ENCODE assay signal across 15 cellular contexts in the genomic region with DNA sequence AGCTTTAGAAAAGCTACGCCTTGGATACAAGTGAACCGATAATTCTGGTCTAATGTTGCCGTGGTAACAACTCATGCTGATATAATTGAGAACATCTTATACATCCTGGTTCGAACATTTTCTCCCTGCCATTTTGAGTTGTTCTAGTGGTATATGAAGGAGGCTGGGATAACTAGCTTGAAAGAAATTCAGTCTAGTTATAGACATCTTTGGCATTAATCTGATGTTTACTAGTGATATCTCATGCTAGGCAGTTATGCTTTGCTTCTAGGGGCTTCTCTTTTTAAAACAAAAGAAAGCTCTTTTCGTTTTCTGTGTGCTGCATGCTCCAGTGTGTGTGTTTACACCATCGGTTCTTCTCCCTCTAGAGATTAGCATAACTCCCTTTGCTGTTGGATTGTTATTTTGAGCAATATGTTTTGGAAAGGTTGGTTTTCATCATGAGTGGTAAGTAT. TPM values are rescaled to one million over a fixed set of nuclear protein-coding genes. Genes with fewer than 3 reads are reported as not detected.
DNase-seq lines count a peak whose midpoint lies in the region; ATAC-seq, FAIRE-seq and TF ChIP-seq lines count a peak whose summit lies in the region.
"Had no signal": no experiment of that assay in that cellular context is flagged by ENCODE, and none has a peak within 500 bp of the region (broad histone marks: within the 10 kb centered on the region; RNA-seq: fewer than 3 reads in every experiment).

No MANE protein-coding gene starts in this region.

- peaks cover 11% of the 10 kb centered on the region for H3K4me1 ChIP-seq in ACC112 (ENCODE audit: control insufficient read depth, insufficient read depth, low read length, unreplicated experiment)
- H3K4me1 ChIP-seq in SK-N-SH (ENCODE audit: control insufficient read depth in 1 of 2, insufficient read depth in 2 of 2, low read depth in 1 of 2, low read length in 1 of 2) = peaks cover 0 to 20% of the 10 kb centered on the region in 2 experiments; a peak in 3 of 4 replicates
- H3K4me1 ChIP-seq in esophagus squamous epithelium = peaks cover 0 to 3% (median 0%) of the 10 kb centered on the region in 3 donors
- H3K4me1 ChIP-seq: upper lobe of right lung had no signal

- TF ChIP-seq CTCF in SK-N-SH (IDR thresholded peaks at IDR 0.05) (no peak), esophagus squamous epithelium (IDR thresholded peaks at IDR 0.05) (no peak)

- TF ChIP-seq RAD21 in SK-N-SH (IDR thresholded peaks at IDR 0.05; ENCODE audit: low read length) = no peak

- WGBS in SK-N-SH (ENCODE audit: low lambda C conversion rate) = 17% methylated on average over 6 of the region's 6 CpGs
- WGBS in esophagus squamous epithelium, 2 donors = 71% methylated on average over 6 of the region's 6 CpGs

- H2AFZ ChIP-seq in ACC112 (ENCODE audit: low read length, unreplicated experiment) (peak overlapping the region; percentile 55), SK-N-SH (ENCODE audit: low read depth) (peak overlapping the region; percentile 92)

- no peaks in the 10 kb centered on the region for H3K36me3 ChIP-seq in ACC112 (ENCODE audit: insufficient read depth, low read length)
- no peaks in the 10 kb centered on the region for H3K36me3 ChIP-seq in SK-N-SH (replicated peaks in 1 of 2; ENCODE audit: control insufficient read depth in 1 of 2, insufficient read depth in 2 of 2, low read length in 1 of 2)
- no peaks in the 10 kb centered on the region for H3K36me3 ChIP-seq in esophagus squamous epithelium
- H3K36me3 ChIP-seq: gastrocnemius medialis, upper lobe of right lung had no signal

- H3K27ac ChIP-seq in ACC112 (ENCODE audit: low read depth, low read length) (no peak overlapping the region), SK-N-SH (ENCODE audit: low read depth in 2 of 2, low read length in 1 of 2) (peak overlapping the region; percentile 58 to 85), esophagus squamous epithelium (no peak overlapping the region)
- H3K27ac ChIP-seq: gastrocnemius medialis, KMS-11, upper lobe of right lung had no signal

- H3F3A ChIP-seq in SK-N-SH (replicated peaks; ENCODE audit: insufficient read depth) = peaks cover 15% of the 10 kb centered on the region

- POLR2A ChIA-PET in SK-N-SH (lab: Yijun Ruan, JAX) = interaction anchor here (0.8 kb wide), 1 partner anchor 341 kb away, joined by 4 read pairs; a partner anchor contains a TSS

- no peaks in the 10 kb centered on the region for H4K20me1 ChIP-seq in SK-N-SH (ENCODE audit: insufficient read depth)

- H3K27me3 ChIP-seq in ACC112 (ENCODE audit: insufficient read depth, low read length) (no peaks in the 10 kb centered on the region), SK-N-SH (ENCODE audit: insufficient read depth) (no peaks in the 10 kb centered on the region), esophagus squamous epithelium (no peaks in the 10 kb centered on the region)
- H3K27me3 ChIP-seq: gastrocnemius medialis, upper lobe of right lung had no signal

- H3K9me3 ChIP-seq in SK-N-SH (no peaks in the 10 kb centered on the region), esophagus squamous epithelium (no peaks in the 10 kb centered on the region)
- H3K9me3 ChIP-seq: gastrocnemius medialis, upper lobe of right lung had no signal

- H3K9ac ChIP-seq in SK-N-SH = peak overlapping the region; percentile 69
- H3K9ac ChIP-seq: KMS-11 had no signal

- ATAC-seq in GM19452 (IDR thresholded peaks at IDR 0.05; ENCODE audit: unreplicated experiment) (no peak), GM18873 (IDR thresholded peaks at IDR 0.05; ENCODE audit: low FRiP score, unreplicated experiment) (no peak)
- ATAC-seq: gastrocnemius medialis, upper lobe of right lung had no signal

- H3K4me3 ChIP-seq in ACC112 (ENCODE audit: low read depth, low read length) (peak overlapping the region; percentile 52), SK-N-SH (ENCODE audit: low read depth in 2 of 2, low read length in 1 of 2) (peak overlapping the region; percentile 47 to 60), esophagus squamous epithelium (peak overlapping the region in 2 of 4 donors; percentile 4 to 27)
- H3K4me3 ChIP-seq: upper lobe of right lung had no signal

- FAIRE-seq in GM12891 (lab: Jason Lieb, UNC) = peak; percentile 20

- CTCF ChIA-PET in SK-N-SH (lab: Yijun Ruan, JAX) = interaction anchor here (1.3 to 1.7 kb wide), 2 partner anchors 16 to 456 kb away, joined by 4 to 5 read pairs; no protein-coding TSS in a partner anchor

- TF ChIP-seq POLR2A in GM12891 (IDR thresholded peaks at IDR 0.05; ENCODE audit: low read depth, low read length) = no peak
- no peak for TF ChIP-seq POLR2A in esophagus squamous epithelium (IDR thresholded peaks at IDR 0.05)

- TF ChIP-seq EP300 in SK-N-SH (IDR thresholded peaks at IDR 0.05; ENCODE audit: borderline replicate concordance in 1 of 2, low read depth in 1 of 2, low read length in 1 of 2) = no peak

- H3K79me2 ChIP-seq in ACC112 (ENCODE audit: control insufficient read depth, insufficient read depth, low read length, unreplicated experiment) (peaks cover 6% of the 10 kb centered on the region), SK-N-SH (ENCODE audit: insufficient read depth) (peaks cover 23% of the 10 kb centered on the region)

- DNase-seq in GM12891 (ENCODE audit: insufficient read length, low spot score) = no peak
- DNase-seq in SK-N-SH = peak; percentile 8
- peak; percentile 30 for DNase-seq in fibroblast of gingiva (ENCODE audit: low read depth)
- no peak for DNase-seq in stimulated activated CD4-positive, alpha-beta T cell treated with anti-CD3 and anti-CD28 coated beads, Interleukin-12 subunit alpha, Interleukin-12 subunit beta, amount 100 ng/mL, for 4 hours
- no peak for DNase-seq in esophagus squamous epithelium (lab: John Stamatoyannopoulos, UW)
- DNase-seq: activated gamma-delta T cell treated with Interleukin-2 at 50 U/mL for 16 hours; DMS79 treated with DMSO at 0.1 percent for 48 hours; gastrocnemius medialis; mesendoderm; stimulated activated CD4-positive, alpha-beta T cell treated with anti-CD3 and anti-CD28 coated beads, Interleukin-1b, Interleukin-23, amount 100 ng/mL, for 48 hours; upper lobe of right lung had no signal

- H3K4me2 ChIP-seq in SK-N-SH = peak overlapping the region; percentile 69
- H3K4me2 ChIP-seq: KMS-11 had no signal

- intact Hi-C loops in esophagus squamous epithelium (cut with DNase I) = no loop called here

- no peaks in the 10 kb centered on the region for H3K9me2 ChIP-seq in SK-N-SH

TF ChIP-seq in GM12891, 5 proteins besides CTCF, POLR2A, EP300 and RAD21:
- TF ChIP-seq POLR2AphosphoS5 (IDR thresholded peaks at IDR 0.05; ENCODE audit: low read depth, low read length) (no peak), TAF1 (IDR thresholded peaks at IDR 0.05; ENCODE audit: low read depth, low read length) (no peak), PAX5 (IDR thresholded peaks at IDR 0.05; ENCODE audit: insufficient read depth, low read length, severe bottlenecking) (no peak), POU2F2 (IDR thresholded peaks at IDR 0.05; ENCODE audit: low read depth, low read length) (no peak), SPI1 (IDR thresholded peaks at IDR 0.05; ENCODE audit: low read depth, low read length) (no peak)
TF ChIP-seq in GM12891: peak in this region for 0.

TF ChIP-seq in SK-N-SH, 30 proteins besides CTCF, POLR2A, EP300 and RAD21:
- TF ChIP-seq TCF12 (IDR thresholded peaks at IDR 0.05) = peak; percentile 25; the same call in 1 of the 2 replicates
- no peak for TF ChIP-seq FOSL2 (IDR thresholded peaks at IDR 0.05; ENCODE audit: borderline replicate concordance, low read depth)
- no peak for TF ChIP-seq EZH2phosphoT487 (IDR thresholded peaks at IDR 0.05; ENCODE audit: borderline replicate concordance, low read depth)
TF ChIP-seq in SK-N-SH: peak in this region for 1.

RNA-seq across cellular contexts. Expression of a gene that starts 20.5 kb away (rescaled TPM):
- polyA plus RNA-seq in GM12891 (2012; ENCODE audit: low read depth, missing spikeins) = 3.8 TPM
- 7.5 and 9.9 TPM in 2 replicates for polyA plus RNA-seq in SK-N-SH (2012; rRNA removed)
- polyA plus RNA-seq in SK-N-SH (2012; cell fraction: cytosol; rRNA removed) = 15.7 and 18.0 TPM in 2 replicates
- 3.7 and 11.3 TPM in 2 replicates for polyA plus RNA-seq in SK-N-SH (2012; cell fraction: nucleus; rRNA removed)
- total RNA-seq in esophagus squamous epithelium = 10 to 100 TPM in 2 of 4 donors, 1 to 10 TPM in 2; 3.7 to 18.3 (median 11.3) TPM

Comparison
In these comparisons a context has a peak if more than half of its experiments do, and no peak if none do; other contexts are left out.
1. H3K27ac ChIP-seq: peak in SK-N-SH (2 of 2); none in ACC112 (single experiment) and esophagus squamous epithelium (0 of 4).
2. DNase-seq: peak in SK-N-SH (single experiment) and fibroblast of gingiva (single experiment); none in GM12891 (single experiment), stimulated activated CD4-positive, alpha-beta T cell treated with anti-CD3 and anti-CD28 coated beads, Interleukin-12 subunit alpha, Interleukin-12 subunit beta, amount 100 ng/mL, for 4 hours (single experiment) and esophagus squamous epithelium (single experiment).